Comparison of ENCODE assay signal across 1 cellular context in genomic region chr1:160096491-160097116, GRCh38.
TF ChIP-seq lines count a peak whose summit lies in the region.

No MANE protein-coding gene starts in this region.

TF ChIP-seq in SK-N-SH treated with all-trans-retinoic acid at 6 μM for 48 hours, 23 proteins besides CTCF, POLR2A, EP300 and RAD21 (continued from another document):
- TF ChIP-seq CSRNP3 (CRISPR knock-in tag; IDR thresholded peaks at IDR 0.05) = no peak
- no peak for TF ChIP-seq OSR1 (CRISPR knock-in tag; IDR thresholded peaks at IDR 0.05)
- TF ChIP-seq POU6F1 (CRISPR knock-in tag; IDR thresholded peaks at IDR 0.05; ENCODE audit: borderline replicate concordance, low read depth) = no peak
TF ChIP-seq in SK-N-SH treated with all-trans-retinoic acid at 6 μM for 48 hours: peak in this region for 0.
